8 cellular contexts compared by ENCODE assay signal in the genomic region with DNA sequence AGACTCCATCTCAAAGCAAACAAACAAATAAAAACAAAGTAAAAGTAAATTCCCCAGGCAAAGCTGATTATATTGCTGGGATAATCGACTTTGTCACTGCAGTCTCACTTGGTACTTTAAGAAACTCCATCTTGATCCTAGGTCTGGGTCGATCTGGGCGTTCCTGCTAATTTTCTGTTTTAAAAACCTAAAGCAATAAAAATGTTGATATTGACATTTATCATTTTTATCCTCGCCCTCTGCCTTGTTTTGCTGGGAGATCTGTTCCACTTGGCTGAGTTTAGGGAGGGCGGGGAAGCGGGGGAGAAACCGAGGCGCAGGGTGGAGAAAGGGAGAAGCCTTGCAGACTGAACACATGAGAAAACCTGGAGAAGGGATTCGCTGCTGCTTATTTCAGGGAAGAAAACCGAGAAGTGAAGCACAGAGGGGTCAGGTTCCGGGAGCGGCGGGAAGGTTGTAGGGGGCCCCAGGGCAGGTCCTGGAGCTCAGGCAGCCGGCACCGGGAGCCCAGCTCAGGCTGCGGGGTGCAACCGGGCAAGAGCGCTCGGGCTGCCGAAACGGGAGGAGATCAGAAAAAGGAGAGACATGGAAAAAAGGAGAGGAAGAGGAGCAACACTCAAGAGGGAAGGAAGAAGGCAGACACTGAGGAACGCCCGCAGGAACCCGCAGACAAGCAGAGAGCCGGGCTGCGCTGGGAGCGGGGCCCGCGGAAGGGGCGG. TPM values are rescaled to one million over a fixed set of nuclear protein-coding genes. Genes with fewer than 3 reads are reported as not detected.
DNase-seq lines count a peak whose midpoint lies in the region; ATAC-seq, FAIRE-seq and TF ChIP-seq lines count a peak whose summit lies in the region.

No MANE protein-coding gene starts in this region.

- dilution Hi-C loops in endothelial cell of umbilical vein (cut with MboI; ENCODE audit: extremely low pct_ligation_motif_present, low sequenced_read_pairs), result no loop called here

- no peaks in the 10 kb centered on the region for H4K20me1 ChIP-seq in endothelial cell of umbilical vein (replicated peaks; ENCODE audit: control insufficient read depth, extremely low read depth, insufficient read depth, low read length)

- TSS peak; percentile 58 for BruUV-seq in endothelial cell of umbilical vein (replicated peaks; lab: Mats Ljungman, UMichigan)

- H3K27ac ChIP-seq in RWPE1 (peak overlapping the region; percentile 97), endothelial cell of umbilical vein (ENCODE audit: insufficient read depth, low read depth, low read length) (peak overlapping the region; percentile 58), muscle layer of duodenum (ENCODE audit: low read length) (peak overlapping the region; percentile 89)

- TF ChIP-seq CTCF in RWPE1 (conservative IDR thresholded peaks at IDR 0.05; ENCODE audit: low read depth) (no peak), endothelial cell of umbilical vein (IDR thresholded peaks at IDR 0.05; ENCODE audit: extremely low read depth in 1 of 2, insufficient read depth in 1 of 2, low read depth in 1 of 2, low read length in 2 of 2) (no peak)

- no peaks in the 10 kb centered on the region for H3K79me2 ChIP-seq in endothelial cell of umbilical vein (ENCODE audit: control insufficient read depth, insufficient read depth, low read length)

- peak overlapping the region; percentile 92 for H3K4me2 ChIP-seq in endothelial cell of umbilical vein (ENCODE audit: insufficient read depth, low read length)

- DNase-seq in EH (ENCODE audit: low read depth) (peak; percentile 64), RWPE1 (ENCODE audit: low spot score) (peak; percentile 13), endothelial cell of umbilical vein (ENCODE audit: low read depth, low spot score) (no peak), HuH-7 (ENCODE audit: low spot score) (no peak), T1000 (lab: John Stamatoyannopoulos, UW) (no peak)

- intact Hi-C loops in endothelial cell of umbilical vein (cut with micrococcal nuclease), result loop anchor here (1.0 kb wide), 3 partner anchors 27 to 213 kb away; partner anchors contain the start of genes KMT2C and XRCC2

- H3K36me3 ChIP-seq in endothelial cell of umbilical vein (ENCODE audit: control insufficient read depth in 2 of 2, extremely low read depth in 1 of 2, insufficient read depth in 2 of 2, low read length in 2 of 2) (no peaks in the 10 kb centered on the region), muscle layer of duodenum (ENCODE audit: control insufficient read depth in 1 of 2, insufficient read depth in 2 of 2, low read length in 2 of 2) (no peaks in the 10 kb centered on the region)

- no peak for TF ChIP-seq POLR2A in endothelial cell of umbilical vein (IDR thresholded peaks at IDR 0.05; ENCODE audit: low read depth, low read length)

- FAIRE-seq in endothelial cell of umbilical vein (lab: Jason Lieb, UNC), result peak; percentile 56

- H3K9me3 ChIP-seq in endothelial cell of umbilical vein (replicated peaks; ENCODE audit: control insufficient read depth, insufficient read depth, low read length) (no peaks in the 10 kb centered on the region), muscle layer of duodenum (ENCODE audit: control insufficient read depth in 1 of 2, low read length in 2 of 2) (no peaks in the 10 kb centered on the region)

- ATAC-seq in GM19452 (IDR thresholded peaks at IDR 0.05; ENCODE audit: unreplicated experiment) (peak; percentile 12), HG03457 (IDR thresholded peaks at IDR 0.05; ENCODE audit: unreplicated experiment) (peak; percentile 9)

- peak overlapping the region; percentile 82 for H3K9ac ChIP-seq in endothelial cell of umbilical vein (replicated peaks; ENCODE audit: extremely low read depth, insufficient read depth, low read length)

- CTCF ChIA-PET in RWPE1 (lab: Yijun Ruan, JAX) (no interaction called here), endothelial cell of umbilical vein (lab: Charles Lee) (interaction anchor here (1.3 to 1.7 kb wide), 5 partner anchors 11 to 244 kb away, joined by 3 to 4 read pairs (median 3); no protein-coding TSS in a partner anchor)

- no peaks in the 10 kb centered on the region for H3K9me1 ChIP-seq in endothelial cell of umbilical vein (replicated peaks; ENCODE audit: control insufficient read depth, extremely low read depth, insufficient read depth, low read length)

- peaks cover 12% of the 10 kb centered on the region for H3K4me1 ChIP-seq in endothelial cell of umbilical vein (ENCODE audit: control insufficient read depth, extremely low read depth, insufficient read depth, low read length)
- peaks cover 0 to 23% of the 10 kb centered on the region in 2 donors for H3K4me1 ChIP-seq in muscle layer of duodenum (ENCODE audit: control insufficient read depth in 1 of 2, insufficient read depth in 2 of 2, low read length in 2 of 2)

- H3K27me3 ChIP-seq in endothelial cell of umbilical vein (ENCODE audit: control insufficient read depth in 2 of 2, insufficient read depth in 2 of 2, low read length in 2 of 2) (no peaks in the 10 kb centered on the region), muscle layer of duodenum (ENCODE audit: low read depth, low read length) (no peaks in the 10 kb centered on the region)

- peak overlapping the region; percentile 99 for H2AFZ ChIP-seq in endothelial cell of umbilical vein (ENCODE audit: low read depth, low read length)

- peak overlapping the region; percentile 82 to 96 (median 93) for H3K4me3 ChIP-seq in endothelial cell of umbilical vein (replicated peaks in 1 of 3; ENCODE audit: insufficient read depth in 1 of 3, low read depth in 1 of 3, low read length in 3 of 3)
- H3K4me3 ChIP-seq in muscle layer of duodenum (ENCODE audit: low read depth in 1 of 2, low read length in 2 of 2), result peak overlapping the region; percentile 82 to 86

- POLR2A ChIA-PET in RWPE1 (lab: Yijun Ruan, JAX; ENCODE audit: low non-redundant PET), result interaction anchor here (0.6 kb wide), 1 partner anchor 119 kb away, joined by 8 read pairs; no protein-coding TSS in a partner anchor
- POLR2A ChIA-PET in endothelial cell of umbilical vein (lab: Charles Lee), result no interaction called here

TF ChIP-seq in endothelial cell of umbilical vein, 7 proteins besides CTCF, POLR2A, EP300 and RAD21:
- TF ChIP-seq MYC (IDR thresholded peaks at IDR 0.05; ENCODE audit: low read depth, low read length), result no peak
- TF ChIP-seq POLR2AphosphoS5 (IDR thresholded peaks at IDR 0.05; ENCODE audit: insufficient read depth, low read depth, low read length), result peak; percentile 35
- TF ChIP-seq EZH2 (IDR thresholded peaks at IDR 0.05; ENCODE audit: borderline replicate concordance, low read depth, low read length, severe bottlenecking), result no peak
- no peak for TF ChIP-seq GATA2 (IDR thresholded peaks at IDR 0.05; ENCODE audit: insufficient read depth, insufficient read length, low read depth, low read length)

RNA-seq across cellular contexts. Expression of gene KMT2C, which starts 27.4 kb away (rescaled TPM):
- total RNA-seq in endothelial cell of umbilical vein, result 51.9 and 53.7 TPM in 2 replicates
- polyA plus RNA-seq in endothelial cell of umbilical vein, result 6.9 and 8.0 TPM in 2 replicates
- 8.0 TPM in 2 replicates for polyA plus RNA-seq in endothelial cell of umbilical vein (2011; cell fraction: cytosol; rRNA removed)
- 38.0 and 41.7 TPM in 2 replicates for polyA plus RNA-seq in endothelial cell of umbilical vein (2011; cell fraction: nucleus; rRNA removed)
- 10.7 and 11.8 TPM in 2 replicates for polyA plus RNA-seq in endothelial cell of umbilical vein (2012)
- 64.9 and 81.2 TPM in 2 replicates for polyA minus RNA-seq in endothelial cell of umbilical vein
- polyA minus RNA-seq in endothelial cell of umbilical vein (2011; cell fraction: cytosol; rRNA and poly(A)+ RNA removed), result 15.1 TPM
- 117 and 157 TPM in 2 replicates for polyA minus RNA-seq in endothelial cell of umbilical vein (2011; cell fraction: nucleus; rRNA and poly(A)+ RNA removed)

Comparison
In these comparisons a context has a peak if more than half of its experiments do, and no peak if none do; other contexts are left out.
1. DNase-seq: peak in EH (single experiment) and RWPE1 (single experiment); none in endothelial cell of umbilical vein (single experiment), HuH-7 (single experiment) and T1000 (single experiment).
2. Peak in every context shown above with its lines, with median percentiles within 50 percentile points of each other: H3K27ac ChIP-seq.